ENCODE assay signal across 1 cellular context in genomic region chr4:154425514-154425913, GRCh38.
TF ChIP-seq lines count a peak whose summit lies in the region.

No MANE protein-coding gene starts in this region.

TF ChIP-seq in GM12878, 131 proteins besides CTCF, POLR2A, EP300 and RAD21 (continued from another document):
- TF ChIP-seq, protein P1, sequence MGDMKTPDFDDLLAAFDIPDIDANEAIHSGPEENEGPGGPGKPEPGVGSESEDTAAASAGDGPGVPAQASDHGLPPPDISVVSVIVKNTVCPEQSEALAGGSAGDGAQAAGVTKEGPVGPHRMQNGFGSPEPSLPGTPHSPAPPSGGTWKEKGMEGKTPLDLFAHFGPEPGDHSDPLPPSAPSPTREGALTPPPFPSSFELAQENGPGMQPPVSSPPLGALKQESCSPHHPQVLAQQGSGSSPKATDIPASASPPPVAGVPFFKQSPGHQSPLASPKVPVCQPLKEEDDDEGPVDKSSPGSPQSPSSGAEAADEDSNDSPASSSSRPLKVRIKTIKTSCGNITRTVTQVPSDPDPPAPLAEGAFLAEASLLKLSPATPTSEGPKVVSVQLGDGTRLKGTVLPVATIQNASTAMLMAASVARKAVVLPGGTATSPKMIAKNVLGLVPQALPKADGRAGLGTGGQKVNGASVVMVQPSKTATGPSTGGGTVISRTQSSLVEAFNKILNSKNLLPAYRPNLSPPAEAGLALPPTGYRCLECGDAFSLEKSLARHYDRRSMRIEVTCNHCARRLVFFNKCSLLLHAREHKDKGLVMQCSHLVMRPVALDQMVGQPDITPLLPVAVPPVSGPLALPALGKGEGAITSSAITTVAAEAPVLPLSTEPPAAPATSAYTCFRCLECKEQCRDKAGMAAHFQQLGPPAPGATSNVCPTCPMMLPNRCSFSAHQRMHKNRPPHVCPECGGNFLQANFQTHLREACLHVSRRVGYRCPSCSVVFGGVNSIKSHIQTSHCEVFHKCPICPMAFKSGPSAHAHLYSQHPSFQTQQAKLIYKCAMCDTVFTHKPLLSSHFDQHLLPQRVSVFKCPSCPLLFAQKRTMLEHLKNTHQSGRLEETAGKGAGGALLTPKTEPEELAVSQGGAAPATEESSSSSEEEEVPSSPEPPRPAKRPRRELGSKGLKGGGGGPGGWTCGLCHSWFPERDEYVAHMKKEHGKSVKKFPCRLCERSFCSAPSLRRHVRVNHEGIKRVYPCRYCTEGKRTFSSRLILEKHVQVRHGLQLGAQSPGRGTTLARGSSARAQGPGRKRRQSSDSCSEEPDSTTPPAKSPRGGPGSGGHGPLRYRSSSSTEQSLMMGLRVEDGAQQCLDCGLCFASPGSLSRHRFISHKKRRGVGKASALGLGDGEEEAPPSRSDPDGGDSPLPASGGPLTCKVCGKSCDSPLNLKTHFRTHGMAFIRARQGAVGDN (IDR thresholded peaks at IDR 0.05) = no peak
- peak; percentile 83 for TF ChIP-seq NR2F1 (conservative IDR thresholded peaks at IDR 0.05)
- no peak for TF ChIP-seq PBX3 (IDR thresholded peaks at IDR 0.05; ENCODE audit: insufficient replicate concordance, low read depth, low read length)
- TF ChIP-seq ZNF592 (IDR thresholded peaks at IDR 0.05) = no peak
- TF ChIP-seq, protein P2, sequence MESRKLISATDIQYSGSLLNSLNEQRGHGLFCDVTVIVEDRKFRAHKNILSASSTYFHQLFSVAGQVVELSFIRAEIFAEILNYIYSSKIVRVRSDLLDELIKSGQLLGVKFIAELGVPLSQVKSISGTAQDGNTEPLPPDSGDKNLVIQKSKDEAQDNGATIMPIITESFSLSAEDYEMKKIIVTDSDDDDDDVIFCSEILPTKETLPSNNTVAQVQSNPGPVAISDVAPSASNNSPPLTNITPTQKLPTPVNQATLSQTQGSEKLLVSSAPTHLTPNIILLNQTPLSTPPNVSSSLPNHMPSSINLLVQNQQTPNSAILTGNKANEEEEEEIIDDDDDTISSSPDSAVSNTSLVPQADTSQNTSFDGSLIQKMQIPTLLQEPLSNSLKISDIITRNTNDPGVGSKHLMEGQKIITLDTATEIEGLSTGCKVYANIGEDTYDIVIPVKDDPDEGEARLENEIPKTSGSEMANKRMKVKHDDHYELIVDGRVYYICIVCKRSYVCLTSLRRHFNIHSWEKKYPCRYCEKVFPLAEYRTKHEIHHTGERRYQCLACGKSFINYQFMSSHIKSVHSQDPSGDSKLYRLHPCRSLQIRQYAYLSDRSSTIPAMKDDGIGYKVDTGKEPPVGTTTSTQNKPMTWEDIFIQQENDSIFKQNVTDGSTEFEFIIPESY (IDR thresholded peaks at IDR 0.05) = no peak
